ENCODE assay signal across 11 cellular contexts in genomic region chr19:38734176-38734425, GRCh38. TPM values are rescaled to one million over a fixed set of nuclear protein-coding genes. Genes with fewer than 3 reads are reported as not detected.
DNase-seq lines count a peak whose midpoint lies in the region; ATAC-seq and TF ChIP-seq lines count a peak whose summit lies in the region.
"Had no signal": no experiment of that assay in that cellular context is flagged by ENCODE, and none has a peak within 500 bp of the region (broad histone marks: within the 10 kb centered on the region; RNA-seq: fewer than 3 reads in every experiment).

No MANE protein-coding gene starts in this region.

- no peaks in the 10 kb centered on the region for H3K9me3 Mint-ChIP-seq in stimulated activated naive CD8-positive, alpha-beta T cell treated with anti-CD3 and anti-CD28 coated beads, Interleukin-15, Interleukin-2, amounts not matched to agents 100 ng/mL and 50 ng/mL, for 24 hours

- peaks cover 9% of the 10 kb centered on the region for H3K36me3 Mint-ChIP-seq in stimulated activated naive CD8-positive, alpha-beta T cell treated with anti-CD3 and anti-CD28 coated beads, Interleukin-15, Interleukin-2, amounts not matched to agents 100 ng/mL and 50 ng/mL, for 24 hours (ENCODE audit: low read depth)

- ATAC-seq in stimulated activated naive CD8-positive, alpha-beta T cell treated with anti-CD3 and anti-CD28 coated beads, Interleukin-15, Interleukin-2, amounts not matched to agents 100 U/mL and 50 U/mL, for 24 hours: no peak
- ATAC-seq in omental fat pad (ENCODE audit: low FRiP score) (no peak), GM18502 (IDR thresholded peaks at IDR 0.05; ENCODE audit: poor library complexity, unreplicated experiment) (no peak)

- H3K4me1 Mint-ChIP-seq in stimulated activated naive CD8-positive, alpha-beta T cell treated with anti-CD3 and anti-CD28 coated beads, Interleukin-15, Interleukin-2, amounts not matched to agents 100 ng/mL and 50 ng/mL, for 24 hours (ENCODE audit: low read depth): peaks cover 43% of the 10 kb centered on the region

- no peak overlapping the region for H3K4me3 ChIP-seq in adrenal gland
- H3K4me3 ChIP-seq in mucosa of stomach (ENCODE audit: low read length): no peak overlapping the region

- H3K36me3 ChIP-seq in adrenal gland (replicated peaks in 1 of 2) (peaks cover 0 to 21% of the 10 kb centered on the region in 2 donors), mucosa of stomach (ENCODE audit: control insufficient read depth, insufficient read depth, low read length) (peaks cover 5% of the 10 kb centered on the region)

- H3K27me3 ChIP-seq in adrenal gland (no peaks in the 10 kb centered on the region), mucosa of stomach (ENCODE audit: control insufficient read depth, insufficient read depth, low read length) (no peaks in the 10 kb centered on the region)

- DNase-seq in stimulated activated naive CD8-positive, alpha-beta T cell treated with anti-CD3 and anti-CD28 coated beads, Interleukin-15, Interleukin-2, amounts not matched to agents 100 U/mL and 50 U/mL, for 24 hours: no peak
- peak in 1 of 7 donors; percentile 35 for DNase-seq in adrenal gland
- DNase-seq in stimulated activated CD4-positive, alpha-beta T cell treated with anti-CD3 and anti-CD28 coated beads, Interleukin-1b, Interleukin-23, amount 100 ng/mL, for 48 hours: no peak
- no peak for DNase-seq in NCI-H774 (lab: John Stamatoyannopoulos, UW)
- DNase-seq in omental fat pad (ENCODE audit: low spot score): no peak
- DNase-seq: NCI-H446 had no signal

- H3K4me3 Mint-ChIP-seq in stimulated activated naive CD8-positive, alpha-beta T cell treated with anti-CD3 and anti-CD28 coated beads, Interleukin-15, Interleukin-2, amounts not matched to agents 100 ng/mL and 50 ng/mL, for 24 hours: peak overlapping the region; percentile 35

- H3K27ac Mint-ChIP-seq in stimulated activated naive CD8-positive, alpha-beta T cell treated with anti-CD3 and anti-CD28 coated beads, Interleukin-15, Interleukin-2, amounts not matched to agents 100 ng/mL and 50 ng/mL, for 24 hours: no peak overlapping the region

- peaks cover 6% of the 10 kb centered on the region for H3K27me3 Mint-ChIP-seq in stimulated activated naive CD8-positive, alpha-beta T cell treated with anti-CD3 and anti-CD28 coated beads, Interleukin-15, Interleukin-2, amounts not matched to agents 100 ng/mL and 50 ng/mL, for 24 hours

- H3K4me1 ChIP-seq in adrenal gland (replicated peaks in 1 of 2) (peaks cover 7 to 20% of the 10 kb centered on the region in 2 donors), mucosa of stomach (ENCODE audit: control insufficient read depth, insufficient read depth, low read length) (peaks cover 49% of the 10 kb centered on the region)

- no peak for TF ChIP-seq POLR2A in adrenal gland (IDR thresholded peaks at IDR 0.05)

- H3K9me3 ChIP-seq in adrenal gland (replicated peaks in 1 of 3): no peaks in the 10 kb centered on the region
- H3K9me3 ChIP-seq in mucosa of stomach (ENCODE audit: control insufficient read depth, low read length): no peaks in the 10 kb centered on the region

- intact Hi-C loops in adrenal gland (cut with DNase I): loop anchor here in 1 of 2 donors (10.0 kb wide), 1 partner anchor 111 kb away; the partner anchor contains the start of gene HNRNPL

- WGBS in adrenal gland, 4 donors: 59 to 68% methylated on average over 4 of the region's 4 CpGs; no CpG with 5 or more reads in 2 of the 4 donors

- H3K27ac ChIP-seq in adrenal gland: peak overlapping the region in 4 of 5 donors; percentile 16 to 77 (median 70)

- TF ChIP-seq CTCF in adrenal gland (IDR thresholded peaks at IDR 0.05): no peak
- TF ChIP-seq CTCF in omental fat pad (IDR thresholded peaks at IDR 0.05): no peak

- H3K9ac ChIP-seq in mucosa of stomach (ENCODE audit: low read length): peak overlapping the region; percentile 67

RNA-seq across cellular contexts. Expression of gene CAPN12, which starts 10.2 kb away (rescaled TPM):
- 1 to 10 TPM in 5 of 8 donors, under 1 TPM in 2, not detected in 1; 0.39 to 5.0 (median 3.7) TPM for total RNA-seq in adrenal gland
- polyA plus RNA-seq in adrenal gland: 10 to 100 TPM in 2 of 3 donors, under 1 TPM in 1; 0.68 to 23.1 (median 11.2) TPM
- 1 to 10 TPM; 1.0 to 2.5 (median 1.4) TPM for total RNA-seq in omental fat pad

RNA-seq across cellular contexts. Expression of gene LGALS7, which starts 39.2 kb away (rescaled TPM):
- total RNA-seq in adrenal gland (not detected), omental fat pad (not detected)
- polyA plus RNA-seq in adrenal gland: not detected
- total RNA-seq: activated CD8-positive, alpha-beta memory T cell treated with anti-CD3 and anti-CD28 coated beads for 36 hours had no signal

RNA-seq across cellular contexts. Expression of gene LGALS7B, which starts 54.9 kb away (rescaled TPM):
- not detected for total RNA-seq in adrenal gland
- polyA plus RNA-seq in adrenal gland: 1 to 10 TPM in 1 of 3 donors, not detected in 2; 1.0 TPM
- not detected for total RNA-seq in omental fat pad
- total RNA-seq: activated CD8-positive, alpha-beta memory T cell treated with anti-CD3 and anti-CD28 coated beads for 36 hours; endodermal cell had no signal
